ENCODE assay signal across 13 cellular contexts in genomic region chr11:35919244-35919643, GRCh38. TPM values are rescaled to one million over a fixed set of nuclear protein-coding genes. Genes with fewer than 3 reads are reported as not detected.
DNase-seq lines count a peak whose midpoint lies in the region; ATAC-seq and TF ChIP-seq lines count a peak whose summit lies in the region.
"Had no signal": no experiment of that assay in that cellular context is flagged by ENCODE, and none has a peak within 500 bp of the region (broad histone marks: within the 10 kb centered on the region; RNA-seq: fewer than 3 reads in every experiment).

No MANE protein-coding gene starts in this region.

- 67 to 69% methylated on average over 3 of the region's 3 CpGs for WGBS in thyroid gland, 2 donors

- intact Hi-C loops in thyroid gland (cut with DNase I) = no loop called here

- no peaks in the 10 kb centered on the region for H3K27me3 ChIP-seq in thyroid gland
- H3K27me3 ChIP-seq: Peyer's patch, upper lobe of left lung had no signal

- ATAC-seq in HG02938 (IDR thresholded peaks at IDR 0.05; ENCODE audit: unreplicated experiment) = no peak
- ATAC-seq: K562 had no signal

- H3K9me3 ChIP-seq in thyroid gland = no peaks in the 10 kb centered on the region
- H3K9me3 ChIP-seq: Peyer's patch, upper lobe of left lung had no signal

- TF ChIP-seq CTCF in thyroid gland (IDR thresholded peaks at IDR 0.05) = no peak

- no peak for TF ChIP-seq POLR2A in thyroid gland (IDR thresholded peaks at IDR 0.05)

- H3K36me3 ChIP-seq in thyroid gland = no peaks in the 10 kb centered on the region
- H3K36me3 ChIP-seq: Peyer's patch, upper lobe of left lung had no signal

- no peak overlapping the region for H3K4me3 ChIP-seq in thyroid gland (replicated peaks in 1 of 3)
- H3K4me3 ChIP-seq: K562, Peyer's patch, upper lobe of left lung had no signal

- H3K4me1 ChIP-seq in thyroid gland = no peaks in the 10 kb centered on the region
- H3K4me1 ChIP-seq: parathyroid adenoma, Peyer's patch had no signal

- H3K27ac ChIP-seq in thyroid gland = no peak overlapping the region
- H3K27ac ChIP-seq: parathyroid adenoma, Peyer's patch, upper lobe of left lung had no signal

- peak; percentile 66 for DNase-seq in NCI-H1092 treated with DMSO at 0.1 percent for 48 hours (lab: John Stamatoyannopoulos, UW)
- peak; percentile 51 for DNase-seq in NCI-H526 treated with DMSO at 0.1 percent for 48 hours (lab: John Stamatoyannopoulos, UW)
- peak; percentile 40 for DNase-seq in epidermal melanocyte (ENCODE audit: insufficient read length, low spot score)
- peak; percentile 41 for DNase-seq in retina
- DNase-seq in thyroid gland = no peak
- no peak for DNase-seq in NCI-H524 treated with DMSO at 0.1 percent for 48 hours (lab: John Stamatoyannopoulos, UW)
- DNase-seq: activated CD4-positive, CD25-positive, alpha-beta regulatory T cell treated with anti-CD3 and anti-CD28 coated beads, Interleukin-2, amount 50 U/mL, for 72 hours; activated effector memory CD4-positive, alpha-beta T cell treated with anti-CD3 and anti-CD28 coated beads, Interleukin-2, amount 50 U/mL, for 16 hours; Peyer's patch; upper lobe of left lung had no signal

RNA-seq across cellular contexts. Expression of gene LDLRAD3, which starts 24.6 kb away (rescaled TPM):
- total RNA-seq in thyroid gland = 1 to 10 TPM; 3.6 to 9.3 (median 6.2) TPM

Comparison
In these comparisons a context has a peak if more than half of its experiments do, and no peak if none do; other contexts are left out.
1. DNase-seq: peak in NCI-H1092 treated with DMSO at 0.1 percent for 48 hours (single experiment), NCI-H526 treated with DMSO at 0.1 percent for 48 hours (single experiment), epidermal melanocyte (single experiment) and retina (single experiment); none in thyroid gland (0 of 2) and NCI-H524 treated with DMSO at 0.1 percent for 48 hours (single experiment).